In genomic region chr6:35516712-35517111, GRCh38 we compare ENCODE assay signal across 33 cellular contexts. TPM values are rescaled to one million over a fixed set of nuclear protein-coding genes. Genes with fewer than 3 reads are reported as not detected.
"Had no signal": no experiment of that assay in that cellular context is flagged by ENCODE, and none has a peak within 500 bp of the region (broad histone marks: within the 10 kb centered on the region; RNA-seq: fewer than 3 reads in every experiment).

No MANE protein-coding gene starts in this region.

- H3K36me3 ChIP-seq: neutrophil, pancreas, prostate gland, spleen, suprapubic skin, tibial artery, transverse colon, upper lobe of left lung, vagina had no signal

- H3K4me2 ChIP-seq: smooth muscle cell had no signal

- H3K4me1 ChIP-seq: pancreas, prostate gland, testis had no signal

- H3K27ac Mint-ChIP-seq: naive B cell; natural killer cell; nephron; stimulated activated memory B cell treated with anti-CD40 and anti-IgM and Interleukin-4, amounts not matched to agents 10 μg/mL and 1 μg/mL and 100 μg/mL, for 72 hours; stimulated activated naive CD8-positive, alpha-beta T cell treated with anti-CD3 and anti-CD28 coated beads, Interleukin-15, amount 100 ng/mL, for 72 hours had no signal

- H3K27me3 ChIP-seq: pancreas, testis, vagina had no signal

- DNase-seq: naive B cell; natural killer cell; pancreas; right cardiac atrium; spleen; stimulated activated CD4-positive, alpha-beta T cell treated with anti-CD3 and anti-CD28 coated beads, Interleukin-12 subunit alpha, Interleukin-12 subunit beta, amount 100 ng/mL, for 4 hours; stimulated activated CD4-positive, alpha-beta T cell treated with anti-CD3 and anti-CD28 coated beads, Interleukin-1b, Interleukin-23, amount 100 ng/mL, for 48 hours; stimulated activated CD4-positive, alpha-beta T cell treated with anti-CD3 and anti-CD28 coated beads, Interleukin-4, amount 100 ng/mL, for 1 hour; stimulated activated CD4-positive, alpha-beta T cell treated with anti-CD3 and anti-CD28 coated beads, Interleukin-4, amount 100 ng/mL, for 4 hours; stimulated activated CD8-positive, alpha-beta memory T cell treated with anti-CD3 and anti-CD28 coated beads, Interleukin-4, amount 100 ng/mL, for 48 hours; stimulated activated naive CD4-positive, alpha-beta T cell; stimulated activated naive CD8-positive, alpha-beta T cell treated with anti-CD3 and anti-CD28 coated beads, Interleukin-15, amount 100 ng/mL, for 72 hours; stimulated activated naive CD8-positive, alpha-beta T cell treated with anti-CD3 and anti-CD28 coated beads, Interleukin-15, Interleukin-2, amounts not matched to agents 100 U/mL and 50 U/mL, for 24 hours; substantia nigra; testis; tibial artery; transverse colon; upper lobe of left lung had no signal

- FAIRE-seq: pancreas, urothelium cell line had no signal

- H3K36me3 Mint-ChIP-seq: naive B cell; natural killer cell; stimulated activated memory B cell treated with anti-CD40 and anti-IgM and Interleukin-4, amounts not matched to agents 10 μg/mL and 1 μg/mL and 100 μg/mL, for 72 hours had no signal

- ATAC-seq: natural killer cell; pancreas; right cardiac atrium; sciatic nerve; stimulated activated memory B cell treated with anti-CD40 and anti-IgM and Interleukin-4, amounts not matched to agents 10 μg/mL and 1 μg/mL and 100 μg/mL, for 72 hours; stimulated activated naive CD8-positive, alpha-beta T cell treated with anti-CD3 and anti-CD28 coated beads, Interleukin-15, amount 100 ng/mL, for 72 hours; stimulated activated naive CD8-positive, alpha-beta T cell treated with anti-CD3 and anti-CD28 coated beads, Interleukin-15, Interleukin-2, amounts not matched to agents 100 U/mL and 50 U/mL, for 24 hours had no signal

- H3K9me3 Mint-ChIP-seq: naive B cell; natural killer cell; nephron; stimulated activated memory B cell treated with anti-CD40 and anti-IgM and Interleukin-4, amounts not matched to agents 10 μg/mL and 1 μg/mL and 100 μg/mL, for 72 hours; stimulated activated naive CD8-positive, alpha-beta T cell treated with anti-CD3 and anti-CD28 coated beads, Interleukin-15, amount 100 ng/mL, for 72 hours had no signal

- H3K4me3 Mint-ChIP-seq: naive B cell; natural killer cell; nephron; stimulated activated memory B cell treated with anti-CD40 and anti-IgM and Interleukin-4, amounts not matched to agents 10 μg/mL and 1 μg/mL and 100 μg/mL, for 72 hours; stimulated activated naive CD8-positive, alpha-beta T cell treated with anti-CD3 and anti-CD28 coated beads, Interleukin-15, amount 100 ng/mL, for 72 hours had no signal

- H3K27ac ChIP-seq: neutrophil, pancreas, prostate gland, skin epidermis, spleen, suprapubic skin, testis, tibial artery, transverse colon, upper lobe of left lung, vagina had no signal

- H3K9me3 ChIP-seq: neutrophil, pancreas, prostate gland, spleen, suprapubic skin, testis, tibial artery, transverse colon, upper lobe of left lung, vagina had no signal

- H3K4me3 ChIP-seq: pancreas, prostate gland, skin epidermis, smooth muscle cell, spleen, suprapubic skin, testis, tibial artery, transverse colon, upper lobe of left lung, vagina had no signal

RNA-seq across cellular contexts. Expression of gene TULP1, which starts 4.0 kb away (rescaled TPM):
- total RNA-seq: natural killer cell, osteocyte, pancreas, posterior vena cava, pulmonary artery endothelial cell, renal cortical epithelial cell, sciatic nerve, spleen, transverse colon, upper lobe of left lung, vagina had no signal
- polyA plus RNA-seq: neural cell had no signal
